In the genomic region with DNA sequence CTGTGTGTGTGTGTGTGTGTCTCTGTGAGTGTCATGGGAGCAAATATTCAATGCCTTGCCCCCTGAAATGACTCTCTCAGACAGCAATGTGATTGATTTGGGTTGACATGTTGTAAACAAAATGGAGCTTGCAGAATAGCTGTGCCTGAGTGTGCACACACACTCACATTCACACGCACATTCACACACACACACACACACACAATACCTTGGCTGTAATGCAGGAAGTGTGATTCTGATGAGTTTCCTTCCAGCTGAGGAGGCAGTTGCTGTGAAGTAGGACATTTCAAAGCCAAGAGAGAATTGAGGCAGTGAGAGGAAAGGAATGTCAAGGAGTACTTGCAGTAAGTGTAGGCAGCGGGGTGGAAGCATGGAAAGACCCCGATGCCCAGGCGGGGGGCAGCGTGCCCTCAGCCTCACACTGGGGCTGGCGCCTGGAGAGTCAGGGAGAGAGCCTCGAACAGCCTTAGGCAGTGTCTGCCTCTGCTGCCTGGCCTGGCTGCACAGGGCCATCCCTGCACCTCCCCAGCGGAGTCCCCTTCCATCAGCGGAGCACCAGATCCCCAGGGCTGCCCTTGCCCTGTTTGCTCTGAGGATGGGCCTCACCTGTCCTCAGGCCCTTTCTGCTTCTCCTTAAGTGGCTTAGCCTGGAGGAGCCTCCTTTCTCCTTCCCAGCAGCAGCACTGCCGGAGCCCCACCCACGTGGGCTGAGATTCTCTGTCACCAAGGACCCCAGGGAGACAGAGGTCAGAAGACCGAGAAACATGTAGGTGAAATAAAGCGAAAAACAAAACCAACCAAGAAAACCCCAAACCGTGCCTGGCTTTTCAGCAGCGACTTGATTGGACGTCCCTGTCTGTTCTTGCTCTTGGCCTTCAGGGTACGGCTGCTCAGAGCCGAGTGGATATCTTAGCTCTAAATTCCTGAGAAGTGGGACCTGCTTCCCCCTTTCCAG, we compare ENCODE assay signal across 14 cellular contexts. TPM values are rescaled to one million over a fixed set of nuclear protein-coding genes. Genes with fewer than 3 reads are reported as not detected.
DNase-seq lines count a peak whose midpoint lies in the region; ATAC-seq, FAIRE-seq and TF ChIP-seq lines count a peak whose summit lies in the region.
"Had no signal": no experiment of that assay in that cellular context is flagged by ENCODE, and none has a peak within 500 bp of the region (broad histone marks: within the 10 kb centered on the region; RNA-seq: fewer than 3 reads in every experiment).

No MANE protein-coding gene starts in this region.

- no peak overlapping the region for H3K9ac ChIP-seq in kidney (ENCODE audit: low read length in 2 of 2)

- H3K27me3 Mint-ChIP-seq in glutamatergic neuron (ENCODE audit: unreplicated experiment), result peaks cover under 1% of the 10 kb centered on the region

- ATAC-seq in GM18520 (IDR thresholded peaks at IDR 0.05; ENCODE audit: unreplicated experiment) (peak; percentile 76), GM21526 (IDR thresholded peaks at IDR 0.05; ENCODE audit: low FRiP score, unreplicated experiment) (peak; percentile 75), HG03139 (IDR thresholded peaks at IDR 0.05; ENCODE audit: unreplicated experiment) (peak; percentile 59)
- ATAC-seq: HCT116 had no signal

- FAIRE-seq in kidney (lab: Jason Lieb, UNC), result no peak

- no peak for TF ChIP-seq CTCF in glutamatergic neuron (IDR thresholded peaks at IDR 0.05; ENCODE audit: partially characterized antibody, unreplicated experiment)
- no peak for TF ChIP-seq CTCF in kidney (IDR thresholded peaks at IDR 0.05; ENCODE audit: borderline replicate concordance, extremely low read depth, insufficient read depth)

- intact Hi-C loops in kidney (cut with DNase I), result no loop called here

- H3K9me3 ChIP-seq in kidney (ENCODE audit: control insufficient read depth in 1 of 2, low read length in 2 of 2), result no peaks in the 10 kb centered on the region
- H3K9me3 ChIP-seq: suprapubic skin had no signal

- no peaks in the 10 kb centered on the region for H3K36me3 ChIP-seq in kidney (ENCODE audit: control insufficient read depth in 1 of 2, insufficient read depth in 2 of 2, low read length in 2 of 2)
- H3K36me3 ChIP-seq: cardiac muscle cell had no signal

- DNase-seq in glutamatergic neuron, result no peak
- DNase-seq in DMS 273 treated with DMSO at 0.1 percent for 48 hours (lab: John Stamatoyannopoulos, UW), result no peak
- DNase-seq in NCI-H2196 (lab: John Stamatoyannopoulos, UW; ENCODE audit: unreplicated experiment), result no peak
- DNase-seq in kidney, result no peak
- DNase-seq in effector CD8-positive, alpha-beta T cell (lab: John Stamatoyannopoulos, UW), result no peak
- DNase-seq: Calu3, foreskin melanocyte, NCI-H187 had no signal

- H3K4me3 ChIP-seq in kidney (ENCODE audit: low read length in 2 of 2), result no peak overlapping the region
- H3K4me3 ChIP-seq: cardiac muscle cell, suprapubic skin had no signal

- H3K27ac ChIP-seq in kidney (ENCODE audit: low read depth in 2 of 2, low read length in 2 of 2), result no peak overlapping the region
- H3K27ac ChIP-seq: cardiac muscle cell, suprapubic skin had no signal

- H3K36me3 Mint-ChIP-seq in glutamatergic neuron (ENCODE audit: unreplicated experiment), result peaks cover 2% of the 10 kb centered on the region

- H3K4me1 Mint-ChIP-seq in glutamatergic neuron (ENCODE audit: low read depth, unreplicated experiment), result peaks cover 19% of the 10 kb centered on the region

- H3K4me3 Mint-ChIP-seq in glutamatergic neuron (ENCODE audit: unreplicated experiment), result peak overlapping the region; percentile 0

- no peak overlapping the region for H3K27ac Mint-ChIP-seq in glutamatergic neuron (ENCODE audit: unreplicated experiment)

- peaks cover 5% of the 10 kb centered on the region for H3K9me3 Mint-ChIP-seq in glutamatergic neuron (ENCODE audit: unreplicated experiment)

- peaks cover 0 to 4% of the 10 kb centered on the region in 2 donors for H3K4me1 ChIP-seq in kidney (ENCODE audit: control insufficient read depth in 1 of 2, insufficient read depth in 1 of 2, low read depth in 1 of 2, low read length in 2 of 2)
- H3K4me1 ChIP-seq: suprapubic skin had no signal

RNA-seq across cellular contexts. Expression of gene VASH2, which starts 9.2 kb away (rescaled TPM):
- total RNA-seq in glutamatergic neuron (ENCODE audit: unreplicated experiment) (59.8 TPM), kidney (0.57 TPM)
- polyA plus RNA-seq in kidney (ENCODE audit: insufficient read depth, low read depth, low replicate concordance), result not detected

RNA-seq across cellular contexts. Expression of gene ANGEL2, which starts 56.1 kb away (rescaled TPM):
- total RNA-seq in glutamatergic neuron (ENCODE audit: unreplicated experiment), result 33.1 TPM
- 38.6 TPM for total RNA-seq in kidney
- 11.0 TPM for polyA plus RNA-seq in kidney (ENCODE audit: insufficient read depth, low read depth, low replicate concordance)

Comparison
In these comparisons a context has a peak if more than half of its experiments do, and no peak if none do; other contexts are left out.
1. RNA of gene VASH2, which starts 9.2 kb away (total RNA-seq): 59.8 TPM in glutamatergic neuron (single experiment); 0.57 TPM in kidney (single experiment); every median in the first group is over 10 times any median in the second.
2. Peak in every context shown above with its lines, with median percentiles within 50 percentile points of each other: ATAC-seq.